In genomic region chr6:134247854-134248580, GRCh38 we compare ENCODE assay signal across 18 cellular contexts.
A peak's percentile ranks its signal among the peaks of the same experiment; 100 is the strongest.
DNase-seq lines count a peak whose midpoint lies in the region; ATAC-seq and TF ChIP-seq lines count a peak whose summit lies in the region.
"Had no signal": no experiment of that assay in that cellular context is flagged by ENCODE, and none has a peak within 500 bp of the region (broad histone marks: within the 10 kb centered on the region; RNA-seq: fewer than 3 reads in every experiment).

No MANE protein-coding gene starts in this region.

- CTCF ChIA-PET in activated CD4-positive, alpha-beta T cell treated with anti-CD3 and anti-CD28 coated beads for 36 hours (lab: Charles Lee): interaction anchor here (0.7 to 1.6 kb wide), 8 partner anchors 9 to 693 kb away, joined by 3 read pairs; no protein-coding TSS in a partner anchor

- TF ChIP-seq CTCF in parathyroid adenoma (IDR thresholded peaks at IDR 0.05) (no peak), GM10266 (IDR thresholded peaks at IDR 0.05; ENCODE audit: control insufficient read depth, insufficient read depth, low read depth, missing control alignments) (no peak)

- intact Hi-C loops in activated CD4-positive, alpha-beta T cell treated with anti-CD3 and anti-CD28 coated beads for 36 hours (cut with DNase I, micrococcal nuclease): loop anchor here (1.0 to 10.0 kb wide), 10 partner anchors 12 to 937 kb away; partner anchors contain the start of gene MYB (in 1 of the 2)
- intact Hi-C loops in Right ventricle myocardium superior (cut with DNase I): no loop called here

- peaks cover 2% of the 10 kb centered on the region for H3K9me3 Mint-ChIP-seq in activated CD4-positive, alpha-beta T cell treated with anti-CD3 and anti-CD28 coated beads for 36 hours (ENCODE audit: low read depth)

- no peaks in the 10 kb centered on the region for H3K9me3 ChIP-seq in parathyroid adenoma (ENCODE audit: control insufficient read depth, low read length)
- H3K9me3 ChIP-seq: Caco-2, esophagus muscularis mucosa, testis had no signal

- ATAC-seq in activated CD4-positive, alpha-beta T cell treated with anti-CD3 and anti-CD28 coated beads for 36 hours: no peak
- ATAC-seq in Right ventricle myocardium superior (ENCODE audit: poor library complexity): no peak
- no peak for ATAC-seq in HG02571 (IDR thresholded peaks at IDR 0.05; ENCODE audit: unreplicated experiment)

- H3K4me1 Mint-ChIP-seq in activated CD4-positive, alpha-beta T cell treated with anti-CD3 and anti-CD28 coated beads for 36 hours: peaks cover 56% of the 10 kb centered on the region

- peak overlapping the region; percentile 17 for H3K4me3 ChIP-seq in parathyroid adenoma (ENCODE audit: low read depth, low read length)
- H3K4me3 ChIP-seq: esophagus muscularis mucosa, testis had no signal

- no peak overlapping the region for H3K4me3 Mint-ChIP-seq in activated CD4-positive, alpha-beta T cell treated with anti-CD3 and anti-CD28 coated beads for 36 hours

- no peaks in the 10 kb centered on the region for H3K27me3 ChIP-seq in parathyroid adenoma (ENCODE audit: control insufficient read depth, insufficient read depth, low read length)
- H3K27me3 ChIP-seq: esophagus muscularis mucosa, testis had no signal

- no peak overlapping the region for H2AFZ ChIP-seq in parathyroid adenoma

- no peaks in the 10 kb centered on the region for H3K27me3 Mint-ChIP-seq in activated CD4-positive, alpha-beta T cell treated with anti-CD3 and anti-CD28 coated beads for 36 hours

- no peak for DNase-seq in activated CD4-positive, alpha-beta T cell treated with anti-CD3 and anti-CD28 coated beads for 36 hours
- no peak for DNase-seq in activated CD4-positive, alpha-beta T cell treated with anti-CD3 and anti-CD28 coated beads, Interleukin-2, amount 50 U/mL, for 48 hours
- DNase-seq in NCI-H146 (lab: John Stamatoyannopoulos, UW) (peak; percentile 63), Right ventricle myocardium superior (no peak), GM10266 (ENCODE audit: extremely low spot score) (no peak)
- DNase-seq: Caco-2, GOT3, hypothalamus, IMR-90, NCI-H1436 treated with DMSO at 0.1 percent for 48 hours, NCI-H748 treated with DMSO at 0.1 percent for 48 hours, RPMI8226, small intestine, testis had no signal

- H3K79me2 ChIP-seq in parathyroid adenoma: peaks cover 22% of the 10 kb centered on the region

- H3K27ac ChIP-seq in angular gyrus (ENCODE audit: low read depth, low read length): peak overlapping the region; percentile 66
- peak overlapping the region; percentile 98 for H3K27ac ChIP-seq in parathyroid adenoma
- H3K27ac ChIP-seq: esophagus muscularis mucosa had no signal

- peaks cover 58% of the 10 kb centered on the region for H3K4me1 ChIP-seq in parathyroid adenoma

- no peak overlapping the region for H3K9ac ChIP-seq in parathyroid adenoma

- H3K36me3 Mint-ChIP-seq in activated CD4-positive, alpha-beta T cell treated with anti-CD3 and anti-CD28 coated beads for 36 hours (ENCODE audit: low read depth): peaks cover 2% of the 10 kb centered on the region

- no peak overlapping the region for H3K4me2 ChIP-seq in parathyroid adenoma (ENCODE audit: low read length)

- H3K27ac Mint-ChIP-seq in activated CD4-positive, alpha-beta T cell treated with anti-CD3 and anti-CD28 coated beads for 36 hours: peak overlapping the region; percentile 94

- no peaks in the 10 kb centered on the region for H3K36me3 ChIP-seq in parathyroid adenoma (ENCODE audit: control insufficient read depth, insufficient read depth, low read length)
- H3K36me3 ChIP-seq: esophagus muscularis mucosa had no signal

- POLR2A ChIA-PET in activated CD4-positive, alpha-beta T cell treated with anti-CD3 and anti-CD28 coated beads for 36 hours (lab: Charles Lee): interaction anchor here (0.6 to 0.8 kb wide), 2 partner anchors 12 to 70 kb away, joined by 3 to 4 read pairs; no protein-coding TSS in a partner anchor
